16 cellular contexts compared by ENCODE assay signal in the genomic region with DNA sequence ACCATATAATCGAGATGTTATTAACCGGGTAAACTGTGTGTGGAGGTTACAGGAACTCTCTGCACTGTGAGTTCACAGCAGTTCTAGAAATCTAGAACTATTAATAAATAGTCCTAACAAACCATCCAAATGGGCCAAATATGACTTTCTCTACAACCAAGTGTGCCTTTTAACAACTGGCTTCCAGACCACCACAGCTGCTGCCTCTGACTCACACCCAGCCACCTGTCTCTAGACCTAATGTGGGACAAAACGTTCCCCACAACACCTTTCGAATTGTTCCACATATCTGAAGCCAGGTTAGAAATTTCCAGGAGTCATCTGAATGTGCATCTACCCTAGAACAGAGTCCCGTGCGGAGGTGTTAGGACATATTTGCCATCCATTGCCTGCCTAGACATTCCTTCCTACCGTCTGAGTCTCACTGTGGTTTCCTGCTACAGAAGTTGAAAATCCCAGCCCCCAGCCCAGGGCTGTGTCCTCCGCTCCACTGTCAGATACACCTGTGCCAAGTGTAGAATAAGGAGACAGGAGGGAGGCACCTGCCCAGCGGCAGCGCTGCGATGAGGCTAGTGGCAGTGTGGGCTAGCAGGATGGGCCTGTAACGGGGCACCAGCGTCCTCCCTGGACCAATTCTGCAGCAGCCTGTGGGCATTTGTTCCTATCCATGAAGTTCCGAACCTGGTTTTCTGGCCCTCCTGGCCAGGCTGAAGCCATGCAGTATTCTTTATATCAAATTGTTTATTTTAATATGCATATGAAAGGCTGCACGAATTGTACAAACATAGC.
"Had no signal": no experiment of that assay in that cellular context is flagged by ENCODE, and none has a peak within 500 bp of the region (broad histone marks: within the 10 kb centered on the region; RNA-seq: fewer than 3 reads in every experiment).

No MANE protein-coding gene starts in this region.

- H3K4me3 ChIP-seq: dorsolateral prefrontal cortex, heart right ventricle, smooth muscle cell had no signal

- H3K27ac ChIP-seq: dorsolateral prefrontal cortex, heart right ventricle had no signal

- FAIRE-seq: frontal cortex, islet of Langerhans had no signal

- H3K4me2 ChIP-seq: smooth muscle cell had no signal

- ATAC-seq: heart right ventricle; left lobe of liver; naive thymus-derived CD4-positive, alpha-beta T cell; right cardiac atrium had no signal

- DNase-seq: cortex of kidney; dorsolateral prefrontal cortex; effector CD8-positive, alpha-beta T cell; heart right ventricle; hypothalamus; midbrain; naive thymus-derived CD4-positive, alpha-beta T cell; nephron progenitor cell; right cardiac atrium; stimulated activated CD4-positive, alpha-beta T cell treated with anti-CD3 and anti-CD28 coated beads, Interleukin-2, amount 100 ng/mL, for 48 hours; stimulated activated naive CD4-positive, alpha-beta T cell treated with Interleukin-2 at 50 U/mL for 16 hours; trophoblast cell had no signal

- H3K9me3 ChIP-seq: heart right ventricle had no signal

- H3K27me3 ChIP-seq: dorsolateral prefrontal cortex, heart right ventricle had no signal

- H3K36me3 ChIP-seq: heart right ventricle had no signal
